Comparison of ENCODE assay signal across 8 cellular contexts in the genomic region with DNA sequence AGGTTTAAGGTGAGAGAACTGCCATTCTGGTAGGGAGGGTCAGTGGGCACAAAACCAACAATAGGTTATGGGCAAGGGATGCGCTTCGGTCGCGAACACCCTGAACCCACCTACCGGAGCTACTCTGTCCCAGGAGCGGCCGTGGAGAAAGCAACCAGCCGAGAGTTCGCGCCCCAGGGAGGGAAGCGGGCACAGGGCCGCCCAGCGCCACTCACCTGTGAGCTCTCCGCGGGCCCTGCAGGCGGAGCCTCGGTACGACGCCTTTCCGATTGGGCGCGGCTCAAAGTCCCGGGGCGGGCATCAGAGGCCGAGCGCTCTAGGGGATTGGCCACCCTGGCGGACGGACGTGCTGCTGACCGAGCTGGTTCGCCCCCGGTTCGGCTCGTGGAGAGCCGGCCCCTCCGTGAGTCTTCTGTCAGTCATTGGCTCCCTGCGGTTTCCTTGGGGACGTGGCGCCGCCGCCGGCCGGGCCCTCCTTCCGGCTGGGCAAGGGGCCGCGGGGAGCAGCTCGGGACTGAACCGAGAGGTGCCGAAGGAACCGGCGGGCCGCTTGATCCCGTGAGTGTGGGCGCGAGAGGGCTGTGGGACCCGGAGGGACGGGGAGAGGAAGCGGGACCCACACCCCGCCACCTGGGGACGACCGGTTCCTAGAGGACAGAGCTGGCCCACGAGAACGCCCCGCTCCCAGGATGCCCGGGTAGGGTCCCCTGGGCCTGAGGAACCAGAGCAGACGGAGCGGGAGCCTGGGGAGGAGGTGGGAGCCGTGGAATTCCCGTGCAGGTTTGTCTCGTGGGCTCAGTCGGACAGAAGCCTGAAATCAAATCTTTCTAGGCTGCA. TPM values are rescaled to one million over a fixed set of nuclear protein-coding genes. Genes with fewer than 3 reads are reported as not detected.
A peak's percentile ranks its signal among the peaks of the same experiment; 100 is the strongest.
DNase-seq lines count a peak whose midpoint lies in the region; ATAC-seq, FAIRE-seq and TF ChIP-seq lines count a peak whose summit lies in the region.

A gene with protein sequence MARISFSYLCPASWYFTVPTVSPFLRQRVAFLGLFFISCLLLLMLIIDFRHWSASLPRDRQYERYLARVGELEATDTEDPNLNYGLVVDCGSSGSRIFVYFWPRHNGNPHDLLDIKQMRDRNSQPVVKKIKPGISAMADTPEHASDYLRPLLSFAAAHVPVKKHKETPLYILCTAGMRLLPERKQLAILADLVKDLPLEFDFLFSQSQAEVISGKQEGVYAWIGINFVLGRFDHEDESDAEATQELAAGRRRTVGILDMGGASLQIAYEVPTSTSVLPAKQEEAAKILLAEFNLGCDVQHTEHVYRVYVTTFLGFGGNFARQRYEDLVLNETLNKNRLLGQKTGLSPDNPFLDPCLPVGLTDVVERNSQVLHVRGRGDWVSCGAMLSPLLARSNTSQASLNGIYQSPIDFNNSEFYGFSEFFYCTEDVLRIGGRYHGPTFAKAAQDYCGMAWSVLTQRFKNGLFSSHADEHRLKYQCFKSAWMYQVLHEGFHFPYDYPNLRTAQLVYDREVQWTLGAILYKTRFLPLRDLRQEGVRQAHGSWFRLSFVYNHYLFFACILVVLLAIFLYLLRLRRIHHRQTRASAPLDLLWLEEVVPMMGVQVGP (plus strand): TSS at position 479 of the 837 bp plus-strand sequence. CDS start 448 bp downstream, outside the sequence.

- peak; percentile 94 for DNase-seq in AG10803 (ENCODE audit: low read depth)
- DNase-seq in NCI-H460 (ENCODE audit: extremely low read depth, low read depth), result peak; percentile 95
- peak; percentile 77 for DNase-seq in activated CD4-positive, alpha-beta T cell treated with anti-CD3 and anti-CD28 coated beads for 1 hour
- peak; percentile 97 for DNase-seq in choroid plexus epithelial cell (ENCODE audit: low read depth)
- DNase-seq in kidney, result peak; percentile 98
- peak; percentile 97 for DNase-seq in stimulated activated CD4-positive, alpha-beta T cell treated with anti-CD3 and anti-CD28 coated beads, Interleukin-15, amount 100 ng/mL, for 24 hours

- intact Hi-C loops in kidney (cut with DNase I), result no loop called here

- H3K4me1 ChIP-seq in kidney (ENCODE audit: control insufficient read depth in 1 of 2, insufficient read depth in 1 of 2, low read depth in 1 of 2, low read length in 2 of 2), result peaks cover 0 to 7% of the 10 kb centered on the region in 2 donors

- peak within 1 kb of the TSS in 1 of 2 donors; percentile 44 for H3K27ac ChIP-seq in kidney (ENCODE audit: low read depth in 2 of 2, low read length in 2 of 2)

- TF ChIP-seq CTCF in AG10803 (conservative IDR thresholded peaks at IDR 0.05; ENCODE audit: low read length), result no peak; the same call in 1 of the 2 replicates
- TF ChIP-seq CTCF in choroid plexus epithelial cell (conservative IDR thresholded peaks at IDR 0.05; ENCODE audit: low read depth, low read length), result peak; percentile 29
- peak; percentile 11 for TF ChIP-seq CTCF in kidney (IDR thresholded peaks at IDR 0.05; ENCODE audit: borderline replicate concordance, extremely low read depth, insufficient read depth)

- peak; percentile 97 for ATAC-seq in HG03378 (IDR thresholded peaks at IDR 0.05; ENCODE audit: unreplicated experiment)

- H3K9me3 ChIP-seq in kidney (ENCODE audit: control insufficient read depth in 1 of 2, low read length in 2 of 2), result no peaks in the 10 kb centered on the region

- peak within 1 kb of the TSS; percentile 79 to 80 for H3K9ac ChIP-seq in kidney (ENCODE audit: low read length in 2 of 2)

- H3K4me3 ChIP-seq in AG10803 (ENCODE audit: low read length) (peak within 1 kb of the TSS; percentile 91), choroid plexus epithelial cell (ENCODE audit: low read depth, low read length) (peak within 1 kb of the TSS; percentile 98), kidney (ENCODE audit: low read length in 2 of 2) (peak within 1 kb of the TSS; percentile 90 to 96)

- H3K36me3 ChIP-seq in kidney (ENCODE audit: control insufficient read depth in 1 of 2, insufficient read depth in 2 of 2, low read length in 2 of 2), result no peaks in the 10 kb centered on the region

- peak; percentile 91 for FAIRE-seq in kidney (lab: Jason Lieb, UNC)

- peak; percentile 72 for TF ChIP-seq POLR2A in GM19099 (IDR thresholded peaks at IDR 0.05; ENCODE audit: extremely low read depth, insufficient read length, low read depth)

RNA-seq across cellular contexts. Expression of the gene that starts here (rescaled TPM):
- 14.8 and 17.6 TPM in 2 replicates for total RNA-seq in NCI-H460 (2014; rRNA removed; shearing (Covaris generic))
- polyA plus RNA-seq in NCI-H460 (2014; cell fraction: nucleus; rRNA removed), result 3.2 and 4.8 TPM in 2 replicates
- 16.1 TPM for total RNA-seq in kidney
- polyA plus RNA-seq in kidney (ENCODE audit: insufficient read depth, low read depth, low replicate concordance), result 1.4 TPM
